11 cellular contexts compared by ENCODE assay signal in genomic region chr6:75402296-75402695, GRCh38.
A peak's percentile ranks its signal among the peaks of the same experiment; 100 is the strongest.
DNase-seq lines count a peak whose midpoint lies in the region; ATAC-seq and TF ChIP-seq lines count a peak whose summit lies in the region.
"Had no signal": no experiment of that assay in that cellular context is flagged by ENCODE, and none has a peak within 500 bp of the region (broad histone marks: within the 10 kb centered on the region; RNA-seq: fewer than 3 reads in every experiment).

No MANE protein-coding gene starts in this region.

- intact Hi-C loops in left ventricle myocardium superior (cut with micrococcal nuclease): no loop called here
- intact Hi-C loops in uterus (cut with DNase I; ENCODE audit: low total_unique reads): no loop called here

- no peaks in the 10 kb centered on the region for H3K9me3 Mint-ChIP-seq in activated naive CD8-positive, alpha-beta T cell treated with anti-CD3 and anti-CD28 coated beads for 36 hours
- H3K9me3 Mint-ChIP-seq: activated naive CD4-positive, alpha-beta T cell treated with anti-CD3 and anti-CD28 coated beads, Interleukin-2, amount 10 ng/mL, durations not matched to agents 7 days and 5 days; naive thymus-derived CD8-positive, alpha-beta T cell had no signal

- ATAC-seq in left ventricle myocardium superior: peak; percentile 83
- ATAC-seq: naive thymus-derived CD8-positive, alpha-beta T cell had no signal

- H3K36me3 ChIP-seq in adipocyte (ENCODE audit: control insufficient read depth, insufficient read depth, low read length, severe bottlenecking) (no peaks in the 10 kb centered on the region), uterus (no peaks in the 10 kb centered on the region)
- H3K36me3 ChIP-seq: esophagus squamous epithelium had no signal

- no peak overlapping the region for H3K4me3 Mint-ChIP-seq in activated naive CD8-positive, alpha-beta T cell treated with anti-CD3 and anti-CD28 coated beads for 36 hours
- H3K4me3 Mint-ChIP-seq: activated naive CD4-positive, alpha-beta T cell treated with anti-CD3 and anti-CD28 coated beads, Interleukin-2, amount 10 ng/mL, durations not matched to agents 7 days and 5 days; naive thymus-derived CD8-positive, alpha-beta T cell had no signal

- peaks cover 8% of the 10 kb centered on the region for H3K27me3 Mint-ChIP-seq in activated naive CD8-positive, alpha-beta T cell treated with anti-CD3 and anti-CD28 coated beads for 36 hours

- H3K27ac ChIP-seq in uterus: peak overlapping the region; percentile 48 to 52
- H3K27ac ChIP-seq: esophagus squamous epithelium had no signal

- no peak overlapping the region for H3K9ac ChIP-seq in adipocyte (ENCODE audit: low read length)

- H3K36me3 Mint-ChIP-seq in activated naive CD8-positive, alpha-beta T cell treated with anti-CD3 and anti-CD28 coated beads for 36 hours: no peaks in the 10 kb centered on the region
- H3K36me3 Mint-ChIP-seq: activated naive CD4-positive, alpha-beta T cell treated with anti-CD3 and anti-CD28 coated beads, Interleukin-2, amount 10 ng/mL, durations not matched to agents 7 days and 5 days; naive thymus-derived CD8-positive, alpha-beta T cell had no signal

- DNase-seq in H4 (ENCODE audit: low spot score): peak; percentile 79
- peak; percentile 67 for DNase-seq in adipocyte (ENCODE audit: low read depth)
- peak; percentile 44 for DNase-seq in left ventricle myocardium superior
- peak; percentile 36 to 58 for DNase-seq in uterus
- no peak for DNase-seq in NCI-H1417 treated with DMSO at 0.1 percent for 48 hours (lab: John Stamatoyannopoulos, UW)
- DNase-seq in globus pallidus (ENCODE audit: low spot score): no peak
- DNase-seq in activated naive CD8-positive, alpha-beta T cell treated with anti-CD3 and anti-CD28 coated beads for 36 hours: no peak
- DNase-seq: activated naive CD4-positive, alpha-beta T cell treated with anti-CD3 and anti-CD28 coated beads, Interleukin-2, amount 10 ng/mL, durations not matched to agents 7 days and 5 days; esophagus squamous epithelium; naive thymus-derived CD8-positive, alpha-beta T cell; NCI-H446 treated with DMSO at 0.1 percent for 48 hours had no signal

- H3K27me3 ChIP-seq in adipocyte (replicated peaks; ENCODE audit: control insufficient read depth, insufficient read depth, low read length): no peaks in the 10 kb centered on the region
- no peaks in the 10 kb centered on the region for H3K27me3 ChIP-seq in uterus
- H3K27me3 ChIP-seq: esophagus squamous epithelium had no signal

- H3K4me3 ChIP-seq in adipocyte (ENCODE audit: low read length) (no peak overlapping the region), uterus (no peak overlapping the region)
- H3K4me3 ChIP-seq: esophagus squamous epithelium had no signal

- TF ChIP-seq CTCF in uterus (IDR thresholded peaks at IDR 0.05): no peak

- H3K4me1 ChIP-seq in adipocyte (ENCODE audit: control insufficient read depth, insufficient read depth, low read length) (peaks cover 16% of the 10 kb centered on the region), uterus (no peaks in the 10 kb centered on the region)
- H3K4me1 ChIP-seq: esophagus squamous epithelium had no signal

- no peaks in the 10 kb centered on the region for H3K4me1 Mint-ChIP-seq in activated naive CD8-positive, alpha-beta T cell treated with anti-CD3 and anti-CD28 coated beads for 36 hours
- H3K4me1 Mint-ChIP-seq: activated naive CD4-positive, alpha-beta T cell treated with anti-CD3 and anti-CD28 coated beads, Interleukin-2, amount 10 ng/mL, durations not matched to agents 7 days and 5 days had no signal

- no peak for TF ChIP-seq POLR2A in uterus (IDR thresholded peaks at IDR 0.05)

- H3K27ac Mint-ChIP-seq in activated naive CD8-positive, alpha-beta T cell treated with anti-CD3 and anti-CD28 coated beads for 36 hours: no peak overlapping the region
- H3K27ac Mint-ChIP-seq: activated naive CD4-positive, alpha-beta T cell treated with anti-CD3 and anti-CD28 coated beads, Interleukin-2, amount 10 ng/mL, durations not matched to agents 7 days and 5 days had no signal

- H3K9me3 ChIP-seq in adipocyte (ENCODE audit: control insufficient read depth, low read length): no peaks in the 10 kb centered on the region
- H3K9me3 ChIP-seq in uterus: no peaks in the 10 kb centered on the region
- H3K9me3 ChIP-seq: esophagus squamous epithelium had no signal

Comparison
In these comparisons a context has a peak if more than half of its experiments do, and no peak if none do; other contexts are left out.
1. DNase-seq: peak in H4 (single experiment), adipocyte (single experiment), left ventricle myocardium superior (single experiment) and uterus (2 of 2); none in NCI-H1417 treated with DMSO at 0.1 percent for 48 hours (single experiment), globus pallidus (single experiment) and activated naive CD8-positive, alpha-beta T cell treated with anti-CD3 and anti-CD28 coated beads for 36 hours (single experiment).